ENCODE assay signal across 8 cellular contexts in the genomic region with DNA sequence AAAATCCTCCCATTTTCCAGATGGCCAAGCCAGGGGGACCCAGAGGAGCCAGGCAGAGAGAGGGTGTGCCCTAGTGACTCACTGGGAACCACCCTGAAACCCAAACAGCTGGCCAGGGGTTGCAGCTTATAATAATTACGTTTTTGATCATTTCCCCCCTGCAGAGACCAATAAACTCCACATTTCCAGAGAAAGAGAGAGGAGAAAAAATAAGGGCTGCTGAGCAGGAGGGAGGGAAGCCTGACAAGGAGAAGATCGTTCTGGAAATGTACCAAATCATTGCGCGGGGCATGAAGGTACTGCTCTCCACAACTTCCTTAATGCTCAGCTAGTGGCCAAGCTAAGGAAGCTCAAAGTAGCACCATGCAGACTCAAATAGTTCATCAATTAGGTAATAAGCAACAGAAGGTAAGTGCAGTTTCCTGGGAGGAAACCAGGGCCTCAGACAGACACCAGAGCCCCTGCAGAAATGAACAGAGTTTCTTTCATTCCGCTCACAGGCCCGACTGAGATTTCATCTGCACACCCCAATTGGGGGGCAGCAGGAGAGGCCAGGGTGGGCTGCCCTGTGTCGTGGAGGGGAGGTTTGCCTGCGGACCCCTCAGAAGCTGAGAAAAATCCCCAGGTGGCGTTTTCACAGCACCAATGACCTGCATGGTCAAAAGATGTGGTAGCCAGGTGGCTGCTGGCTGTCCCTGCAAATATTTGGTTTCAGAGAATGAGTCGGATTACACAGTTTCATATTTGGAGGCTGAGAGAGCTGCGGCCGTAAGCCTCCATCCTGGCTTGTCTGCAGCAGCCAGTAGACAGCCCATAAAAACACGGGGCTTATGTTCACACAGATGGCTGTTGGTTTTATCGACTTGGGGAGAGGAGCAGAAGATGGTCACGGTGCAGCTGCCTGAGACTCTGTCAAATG.
DNase-seq lines count a peak whose midpoint lies in the region; ATAC-seq and TF ChIP-seq lines count a peak whose summit lies in the region.

No MANE protein-coding gene starts in this region.

- no peaks in the 10 kb centered on the region for H3K36me3 Mint-ChIP-seq in Caco-2 (ENCODE audit: insufficient read depth, unreplicated experiment)

- no peak overlapping the region for H3K4me3 Mint-ChIP-seq in Caco-2 (ENCODE audit: unreplicated experiment)

- DNase-seq in SKM-1 treated with dmso at 0.1 percent for 144 hours (lab: John Stamatoyannopoulos, UW; ENCODE audit: unreplicated experiment) (peak; percentile 51), left kidney (ENCODE audit: low read depth, low spot score) (peak; percentile 37), DMS114 treated with DMSO at 0.1 percent for 48 hours (lab: John Stamatoyannopoulos, UW; ENCODE audit: unreplicated experiment) (no peak), NCI-H1092 treated with DMSO at 0.1 percent for 48 hours (lab: John Stamatoyannopoulos, UW) (no peak), Caco-2 (no peak)

- CTCF ChIA-PET in Caco-2 (lab: Charles Lee) = interaction anchor here (0.6 to 1.6 kb wide), 3 partner anchors 39 to 1026 kb away, joined by 3 to 5 read pairs (median 3); no protein-coding TSS in a partner anchor

- BruUV-seq in Caco-2 (replicated peaks; lab: Mats Ljungman, UMichigan) = no TSS peak

- peaks cover 23% of the 10 kb centered on the region for H3K27me3 Mint-ChIP-seq in Caco-2 (ENCODE audit: insufficient read depth, unreplicated experiment)

- POLR2A ChIA-PET in Caco-2 (lab: Charles Lee) = no interaction called here

- no peak for TF ChIP-seq CTCF in Caco-2 (IDR thresholded peaks at IDR 0.05; ENCODE audit: insufficient read depth in 1 of 2, low read depth in 1 of 2, low read length in 1 of 2, severe bottlenecking in 1 of 2, unreplicated experiment in 1 of 2)

- H3K4me1 ChIP-seq in Caco-2 = no peaks in the 10 kb centered on the region

- H3K4me3 ChIP-seq in Caco-2 (ENCODE audit: low read depth, low read length) = no peak overlapping the region

- H3K4me1 Mint-ChIP-seq in Caco-2 (ENCODE audit: low read depth, unreplicated experiment) = no peaks in the 10 kb centered on the region

- H3K27me3 ChIP-seq in Caco-2 (replicated peaks; ENCODE audit: control insufficient read depth, insufficient read depth, low read length) = peaks cover 1% of the 10 kb centered on the region; the same call in 1 of the 2 replicates

- H3K9me3 ChIP-seq in Caco-2 = no peaks in the 10 kb centered on the region

- no peaks in the 10 kb centered on the region for H3K36me3 ChIP-seq in Caco-2 (ENCODE audit: control insufficient read depth, insufficient read depth, low read length)

- H3K27ac Mint-ChIP-seq in Caco-2 (ENCODE audit: unreplicated experiment) = no peak overlapping the region

- ATAC-seq in GM18858 (IDR thresholded peaks at IDR 0.05; ENCODE audit: unreplicated experiment) (peak; percentile 46), HG02943 (IDR thresholded peaks at IDR 0.05; ENCODE audit: low read depth, unreplicated experiment) (peak; percentile 66), HG02610 (IDR thresholded peaks at IDR 0.05; ENCODE audit: unreplicated experiment) (no peak)

- H3K9me3 Mint-ChIP-seq in Caco-2 (ENCODE audit: unreplicated experiment) = no peaks in the 10 kb centered on the region

- intact Hi-C loops in Caco-2 (cut with micrococcal nuclease; ENCODE audit: unreplicated experiment) = loop anchor here (1.0 to 10.0 kb wide), 5 partner anchors 96 to 708 kb away; partner anchors contain the start of gene ZNF438

Comparison
In these comparisons a context has a peak if more than half of its experiments do, and no peak if none do; other contexts are left out.
1. DNase-seq: peak in SKM-1 treated with dmso at 0.1 percent for 144 hours (single experiment) and left kidney (single experiment); none in DMS114 treated with DMSO at 0.1 percent for 48 hours (single experiment), NCI-H1092 treated with DMSO at 0.1 percent for 48 hours (single experiment) and Caco-2 (0 of 2).